In the genomic region with DNA sequence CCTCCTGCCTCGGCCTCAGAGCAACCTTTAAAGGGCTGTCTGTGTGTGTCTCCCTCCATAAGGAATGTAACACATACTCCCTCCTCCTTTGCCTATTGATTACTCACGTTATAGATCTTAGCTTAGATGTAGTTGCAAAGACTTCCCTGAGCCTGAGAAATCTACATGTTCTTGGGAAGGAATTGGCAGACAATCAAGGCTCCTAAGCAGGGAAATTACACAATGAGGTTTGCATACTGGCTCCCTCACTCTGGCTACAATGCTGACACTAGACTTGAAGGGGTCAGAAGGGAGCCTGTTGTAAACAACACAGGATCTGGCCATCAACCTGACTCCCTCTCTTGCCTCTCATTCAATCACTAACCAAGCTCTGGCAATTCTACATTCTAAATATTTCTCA, we compare ENCODE assay signal across 34 cellular contexts. TPM values are rescaled to one million over a fixed set of nuclear protein-coding genes. Genes with fewer than 3 reads are reported as not detected.
A peak's percentile ranks its signal among the peaks of the same experiment; 100 is the strongest.
DNase-seq lines count a peak whose midpoint lies in the region; ATAC-seq, FAIRE-seq and TF ChIP-seq lines count a peak whose summit lies in the region.
"Had no signal": no experiment of that assay in that cellular context is flagged by ENCODE, and none has a peak within 500 bp of the region (broad histone marks: within the 10 kb centered on the region; RNA-seq: fewer than 3 reads in every experiment).

No MANE protein-coding gene starts in this region.

- no peak overlapping the region for H3K18ac ChIP-seq in H1 (ENCODE audit: extremely low read depth, low read length)

- POLR2A ChIA-PET in MCF 10A (lab: Yijun Ruan, JAX) (no interaction called here), H1 (lab: Charles Lee; ENCODE audit: partially characterized antibody) (interaction anchor here (1.3 kb wide), 1 partner anchor 11 kb away, joined by 4 read pairs; no protein-coding TSS in a partner anchor), WTC11 (lab: Charles Lee) (no interaction called here)

- H3K14ac ChIP-seq in H1 (ENCODE audit: insufficient read length) = no peak overlapping the region

- no peak overlapping the region for H3K27ac Mint-ChIP-seq in MCF 10A (ENCODE audit: low read depth, unreplicated experiment)
- no peak overlapping the region for H3K27ac Mint-ChIP-seq in WTC11
- H3K27ac Mint-ChIP-seq: activated CD8-positive, alpha-beta memory T cell treated with anti-CD3 and anti-CD28 coated beads, Interleukin-2, amount 10 ng/mL, durations not matched to agents 7 days and 5 days; activated naive CD8-positive, alpha-beta T cell treated with anti-CD3 and anti-CD28 coated beads, Interleukin-2, amount 50 U/mL, for 24 hours; CD4-positive, alpha-beta T cell; dendritic cell treated with granulocyte-macrophage colony-stimulating factor and Interleukin-4, amounts not matched to agents 40 ng/mL and 50 ng/mL, for 4 days; endodermal cell; natural killer cell treated with Interleukin-12 subunit alpha and Interleukin-12 subunit beta and Interleukin-15 and Interleukin-18, amount 100 ng/mL, for 72 hours; T-helper 17 cell had no signal

- no peaks in the 10 kb centered on the region for H3K79me1 ChIP-seq in H1 (ENCODE audit: low read depth, low read length)

- H3K36me3 ChIP-seq in mammary epithelial cell (ENCODE audit: insufficient read depth, low read length) (no peaks in the 10 kb centered on the region), H1 (ENCODE audit: control insufficient read depth in 2 of 4, insufficient read depth in 4 of 4, low read length in 3 of 4) (no peaks in the 10 kb centered on the region), brain microvascular endothelial cell (replicated peaks) (no peaks in the 10 kb centered on the region)

- TF ChIP-seq CTCF in MCF 10A (IDR thresholded peaks at IDR 0.05; ENCODE audit: unreplicated experiment) (no peak), mammary epithelial cell (conservative IDR thresholded peaks at IDR 0.05 in 1 of 2, IDR thresholded peaks at IDR 0.05 in 1 of 2; ENCODE audit: extremely low read depth in 1 of 2, insufficient read depth in 1 of 2, low read depth in 1 of 2, low read length in 2 of 2) (no peak), H1 (IDR thresholded peaks at IDR 0.05; ENCODE audit: control extremely low read depth in 1 of 3, insufficient read depth in 1 of 3, low read depth in 1 of 3, low read length in 3 of 3) (no peak), WTC11 (IDR thresholded peaks at IDR 0.05) (no peak), brain microvascular endothelial cell (IDR thresholded peaks at IDR 0.05; ENCODE audit: low read depth, low read length, missing control alignments) (no peak)

- in situ Hi-C loops in mammary epithelial cell (cut with MboI; ENCODE audit: low sequenced_read_pairs in 2 of 2) (no loop called here), brain microvascular endothelial cell (cut with HindIII; ENCODE audit: low pct_ligation_motif_present, low sequenced_read_pairs) (no loop called here)

- peak; percentile 20 for DNase-seq in MCF 10A (ENCODE audit: unreplicated experiment)
- DNase-seq in mammary epithelial cell = no peak
- DNase-seq in H1 (ENCODE audit: low read depth in 1 of 2, low spot score in 2 of 2) = no peak
- DNase-seq in left lobe of liver (ENCODE audit: low spot score) = no peak
- peak; percentile 24 for DNase-seq in stromal cell of bone marrow (ENCODE audit: low read depth)
- no peak for DNase-seq in WTC11 (ENCODE audit: low spot score)
- no peak for DNase-seq in NCI-H1417 treated with DMSO at 0.1 percent for 48 hours (lab: John Stamatoyannopoulos, UW)
- no peak for DNase-seq in brain microvascular endothelial cell
- DNase-seq: activated CD4-positive, alpha-beta T cell treated with anti-CD3 and anti-CD28 coated beads, Interleukin-2, amount 50 U/mL, for 4 hours; activated CD8-positive, alpha-beta memory T cell treated with anti-CD3 and anti-CD28 coated beads, Interleukin-2, amount 10 ng/mL, durations not matched to agents 7 days and 5 days; activated naive CD4-positive, alpha-beta T cell; activated naive CD8-positive, alpha-beta T cell treated with anti-CD3 and anti-CD28 coated beads, Interleukin-2, amount 50 U/mL, for 24 hours; activated T-cell treated with anti-CD3 and anti-CD28 coated beads, Interleukin-2, amount 50 U/mL, for 48 hours; AML-193; CD4-positive, alpha-beta T cell; endodermal cell; KBM-7; MM.1S; NCI-H1105 treated with DMSO at 0.1 percent for 48 hours; NCI-H2029; NCI-H526; NK-92 treated with Interleukin-12 subunit alpha and Interleukin-12 subunit beta, amount 100 ng/mL, for 24 hours; PC-9; Right ventricle myocardium superior; small intestine; stimulated activated naive CD4-positive, alpha-beta T cell treated with Interleukin-2 at 50 U/mL for 16 hours; T-helper 17 cell had no signal

- 18% methylated on average over 2 of the region's 2 CpGs for WGBS in mammary epithelial cell (ENCODE audit: low coverage, missing lambda C conversion rate)
- WGBS in H1 (ENCODE audit: extremely low coverage in 1 of 2, insufficient coverage in 1 of 2, insufficient read length in 1 of 2, insufficient replicate concordance in 2 of 2, low coverage in 1 of 2, low lambda C conversion rate in 2 of 2, missing lambda C conversion rate in 1 of 2), 2 experiments = 82% methylated on average over 2 of the region's 2 CpGs; no CpG with 5 or more reads in 1 of the 2 experiments

- H3K27me3 ChIP-seq in mammary epithelial cell (ENCODE audit: insufficient read depth, low read length) (no peaks in the 10 kb centered on the region), H1 (replicated peaks in 1 of 4; ENCODE audit: control insufficient read depth in 3 of 4, extremely low read depth in 1 of 4, insufficient read depth in 3 of 4, low read length in 3 of 4) (no peaks in the 10 kb centered on the region), brain microvascular endothelial cell (replicated peaks) (no peaks in the 10 kb centered on the region)

- H3K9me3 Mint-ChIP-seq in MCF 10A (ENCODE audit: unreplicated experiment) = no peaks in the 10 kb centered on the region
- H3K9me3 Mint-ChIP-seq in WTC11 = no peaks in the 10 kb centered on the region
- H3K9me3 Mint-ChIP-seq: activated naive CD8-positive, alpha-beta T cell treated with anti-CD3 and anti-CD28 coated beads, Interleukin-2, amount 50 U/mL, for 24 hours; CD4-positive, alpha-beta T cell; central memory CD8-positive, alpha-beta T cell; dendritic cell treated with granulocyte-macrophage colony-stimulating factor and Interleukin-4, amounts not matched to agents 40 ng/mL and 50 ng/mL, for 4 days; endodermal cell; natural killer cell treated with Interleukin-12 subunit alpha and Interleukin-12 subunit beta and Interleukin-15 and Interleukin-18, amount 100 ng/mL, for 72 hours had no signal

- no peak for TF ChIP-seq POLR2A in H1 (IDR thresholded peaks at IDR 0.05; ENCODE audit: control extremely low read depth in 1 of 2, low read depth in 2 of 2, low read length in 2 of 2)

- H3K4me1 ChIP-seq in mammary epithelial cell (ENCODE audit: insufficient read depth, low read length) (no peaks in the 10 kb centered on the region), H1 (replicated peaks in 1 of 4; ENCODE audit: control insufficient read depth in 3 of 4, insufficient read depth in 4 of 4, low read length in 3 of 4) (no peaks in the 10 kb centered on the region; a peak in 1 of 7 replicates)

- H4K20me1 ChIP-seq in mammary epithelial cell (ENCODE audit: insufficient read depth, low read length) = no peaks in the 10 kb centered on the region
- no peaks in the 10 kb centered on the region for H4K20me1 ChIP-seq in H1 (replicated peaks in 1 of 2; ENCODE audit: control insufficient read depth in 1 of 2, insufficient read depth in 2 of 2, low read length in 2 of 2)

- no peak overlapping the region for H3K56ac ChIP-seq in H1 (replicated peaks; ENCODE audit: insufficient read length, low read depth, low read length)

- intact Hi-C loops in MCF 10A (cut with micrococcal nuclease) = no loop called here
- intact Hi-C loops in mammary epithelial cell (cut with micrococcal nuclease) = no loop called here

- H3K4me3 ChIP-seq in mammary epithelial cell (replicated peaks in 1 of 3; ENCODE audit: insufficient read depth in 1 of 3, low read depth in 2 of 3, low read length in 3 of 3) = no peak overlapping the region
- H3K4me3 ChIP-seq in H1 (ENCODE audit: extremely low read depth in 1 of 4, insufficient read depth in 2 of 4, low read depth in 3 of 4, low read length in 4 of 4) = no peak overlapping the region
- H3K4me3 ChIP-seq in brain microvascular endothelial cell (ENCODE audit: low read depth, low read length) = no peak overlapping the region
- H3K4me3 ChIP-seq: PC-9 had no signal

- no peak overlapping the region for H3K4ac ChIP-seq in H1 (replicated peaks; ENCODE audit: insufficient read length, low read depth, low read length)

- no peak for FAIRE-seq in H1 (lab: Jason Lieb, UNC)
- FAIRE-seq: small intestine, TTC549 had no signal

- dilution Hi-C loops in mammary epithelial cell (cut with HindIII; ENCODE audit: low sequenced_read_pairs) = loop anchor here (5.0 kb wide), 1 partner anchor 37 kb away; no protein-coding TSS in a partner anchor

- H3K36me3 Mint-ChIP-seq in MCF 10A (ENCODE audit: insufficient read depth, unreplicated experiment) (no peaks in the 10 kb centered on the region), WTC11 (no peaks in the 10 kb centered on the region)
- H3K36me3 Mint-ChIP-seq: activated CD8-positive, alpha-beta memory T cell treated with anti-CD3 and anti-CD28 coated beads, Interleukin-2, amount 10 ng/mL, durations not matched to agents 7 days and 5 days; natural killer cell treated with Interleukin-12 subunit alpha and Interleukin-12 subunit beta and Interleukin-15 and Interleukin-18, amount 100 ng/mL, for 72 hours had no signal

- TF ChIP-seq RAD21 in H1 (IDR thresholded peaks at IDR 0.05 in 1 of 2, conservative IDR thresholded peaks at IDR 0.05 in 1 of 2; ENCODE audit: low read depth in 2 of 2, low read length in 2 of 2) = no peak

- H2BK15ac ChIP-seq in H1 (ENCODE audit: low read length) = no peak overlapping the region

- H3K9me3 ChIP-seq in mammary epithelial cell (replicated peaks; ENCODE audit: insufficient read depth, low read length) (no peaks in the 10 kb centered on the region), H1 (ENCODE audit: insufficient read depth in 2 of 2, low read depth in 1 of 2, low read length in 1 of 2) (no peaks in the 10 kb centered on the region)

- no peak overlapping the region for H2BK5ac ChIP-seq in H1 (ENCODE audit: low read depth, low read length)

- H4K5ac ChIP-seq in H1 (ENCODE audit: insufficient read length, low read depth, low read length) = no peak overlapping the region

- no peak overlapping the region for H2BK12ac ChIP-seq in H1 (ENCODE audit: low read depth, low read length)

- H3K79me2 ChIP-seq in mammary epithelial cell (ENCODE audit: insufficient read depth, low read length) (no peaks in the 10 kb centered on the region), H1 (ENCODE audit: control insufficient read depth in 1 of 2, insufficient read depth in 2 of 2, low read length in 2 of 2) (no peaks in the 10 kb centered on the region)

- H3K4me1 Mint-ChIP-seq in MCF 10A (ENCODE audit: insufficient read depth, unreplicated experiment) = no peaks in the 10 kb centered on the region
- peaks cover 11% of the 10 kb centered on the region for H3K4me1 Mint-ChIP-seq in WTC11
- H3K4me1 Mint-ChIP-seq: activated CD8-positive, alpha-beta memory T cell treated with anti-CD3 and anti-CD28 coated beads, Interleukin-2, amount 10 ng/mL, durations not matched to agents 7 days and 5 days; activated naive CD8-positive, alpha-beta T cell treated with anti-CD3 and anti-CD28 coated beads, Interleukin-2, amount 50 U/mL, for 24 hours; central memory CD8-positive, alpha-beta T cell had no signal

- no peaks in the 10 kb centered on the region for H3K23me2 ChIP-seq in H1 (ENCODE audit: low read depth, low read length)

- H2BK120ac ChIP-seq in H1 (replicated peaks; ENCODE audit: low read depth, low read length) = no peak overlapping the region

- H3K27me3 Mint-ChIP-seq in MCF 10A (ENCODE audit: insufficient read depth, unreplicated experiment) (no peaks in the 10 kb centered on the region), WTC11 (ENCODE audit: low read depth) (no peaks in the 10 kb centered on the region)
- H3K27me3 Mint-ChIP-seq: CD4-positive, alpha-beta T cell; central memory CD8-positive, alpha-beta T cell had no signal

- BruUV-seq in MCF 10A (replicated peaks; lab: Mats Ljungman, UMichigan) = no TSS peak
- no TSS peak for BruUV-seq in mammary epithelial cell (replicated peaks; lab: Mats Ljungman, UMichigan)

- H3K27ac ChIP-seq in mammary epithelial cell (ENCODE audit: insufficient read depth, low read depth, low read length) (no peak overlapping the region), H1 (ENCODE audit: low read depth, low read length) (no peak overlapping the region), brain microvascular endothelial cell (no peak overlapping the region)
- H3K27ac ChIP-seq: 22Rv1, PC-9 had no signal

- H3K4me3 Mint-ChIP-seq in MCF 10A (ENCODE audit: unreplicated experiment) (no peak overlapping the region), WTC11 (no peak overlapping the region)
- H3K4me3 Mint-ChIP-seq: activated CD8-positive, alpha-beta memory T cell treated with anti-CD3 and anti-CD28 coated beads, Interleukin-2, amount 10 ng/mL, durations not matched to agents 7 days and 5 days; activated naive CD8-positive, alpha-beta T cell treated with anti-CD3 and anti-CD28 coated beads, Interleukin-2, amount 50 U/mL, for 24 hours; CD4-positive, alpha-beta T cell; central memory CD8-positive, alpha-beta T cell; dendritic cell treated with granulocyte-macrophage colony-stimulating factor and Interleukin-4, amounts not matched to agents 40 ng/mL and 50 ng/mL, for 4 days; endodermal cell; natural killer cell treated with Interleukin-12 subunit alpha and Interleukin-12 subunit beta and Interleukin-15 and Interleukin-18, amount 100 ng/mL, for 72 hours; T-helper 17 cell had no signal

- CTCF ChIA-PET in MCF 10A (lab: Yijun Ruan, JAX) = interaction anchor here (0.8 to 1.2 kb wide), 2 partner anchors 12 to 33 kb away, joined by 3 to 4 read pairs; no protein-coding TSS in a partner anchor
- CTCF ChIA-PET in mammary epithelial cell (lab: Charles Lee; ENCODE audit: low non-redundant PET) = no interaction called here
- CTCF ChIA-PET in H1 (lab: Charles Lee; ENCODE audit: partially characterized antibody) = interaction anchor here (1.2 to 2.1 kb wide), 5 partner anchors 28 to 204 kb away, joined by 4 to 9 read pairs (median 5); a partner anchor contains a TSS
- CTCF ChIA-PET in WTC11 (lab: Charles Lee) = interaction anchor here (1.0 to 1.2 kb wide), 2 partner anchors 127 to 783 kb away, joined by 3 read pairs; a partner anchor contains a TSS

- H2AFZ ChIP-seq in mammary epithelial cell (ENCODE audit: low read depth, low read length) = no peak overlapping the region
- H2AFZ ChIP-seq in H1 (ENCODE audit: low read length) = 0 out of 2 replicates have a peak overlapping the region, but pooled peaks have one; percentile 40
- H2AFZ ChIP-seq: PC-9 had no signal

- no peak overlapping the region for H3K9ac ChIP-seq in mammary epithelial cell (ENCODE audit: insufficient read depth, low read length)
- H3K9ac ChIP-seq in H1 (replicated peaks in 1 of 4; ENCODE audit: extremely low read depth in 1 of 4, low read depth in 3 of 4, low read length in 3 of 4) = no peak overlapping the region

- no peak overlapping the region for H3K23ac ChIP-seq in H1 (ENCODE audit: insufficient read length)

- H2AK5ac ChIP-seq in H1 (ENCODE audit: low read depth, low read length) = no peak overlapping the region

- H4K8ac ChIP-seq in H1 (ENCODE audit: extremely low read depth, insufficient read depth, low read length) = no peak overlapping the region

- no peak overlapping the region for H2BK20ac ChIP-seq in H1 (ENCODE audit: low read length)

- no peak overlapping the region for H4K91ac ChIP-seq in H1 (replicated peaks; ENCODE audit: insufficient read length, low read length)

- ATAC-seq in left lobe of liver (peak; percentile 26), WTC11 (no peak)
- ATAC-seq: activated CD8-positive, alpha-beta memory T cell treated with anti-CD3 and anti-CD28 coated beads, Interleukin-2, amount 10 ng/mL, durations not matched to agents 7 days and 5 days; activated naive CD8-positive, alpha-beta T cell treated with anti-CD3 and anti-CD28 coated beads, Interleukin-2, amount 50 U/mL, for 24 hours; natural killer cell treated with Interleukin-12 subunit alpha and Interleukin-12 subunit beta and Interleukin-15 and Interleukin-18, amount 100 ng/mL, for 72 hours; T-helper 17 cell had no signal

- TF ChIP-seq EP300 in H1 (IDR thresholded peaks at IDR 0.05; ENCODE audit: borderline replicate concordance in 1 of 2, low read depth in 2 of 2, low read length in 2 of 2) = no peak

- H3K4me2 ChIP-seq in mammary epithelial cell (ENCODE audit: insufficient read depth, low read depth, low read length) (no peak overlapping the region), H1 (ENCODE audit: insufficient read depth in 1 of 2, low read depth in 2 of 2, low read length in 2 of 2) (no peak overlapping the region)
- H3K4me2 ChIP-seq: PC-9 had no signal

RNA-seq across cellular contexts. Expression of a gene that starts 5.2 kb away (rescaled TPM):
- total RNA-seq in MCF 10A (2022) (not detected in 2 replicates), mammary epithelial cell (under 1 TPM in 1 of 2 donors, not detected in 1; 0.17 TPM), left lobe of liver (2.2 TPM), WTC11 (2021) (0.16 to 0.18 TPM in 2 of 3 replicates, not detected in the other)
- polyA plus RNA-seq in mammary epithelial cell (not detected), H1 (2011; rRNA removed) (0.03 TPM in 1 of 2 replicates, not detected in the other)
- polyA minus RNA-seq in mammary epithelial cell = not detected
- total RNA-seq in H1 (2021; fragmentation: NEBNext Ultra II Directional; extraction: Animal tissue kit (Norgen Biotek cat#: 25700)) = 0.24 TPM in 1 of 2 replicates, not detected in the other
- not detected for polyA plus RNA-seq in H1 (2011; cell fraction: cytosol; rRNA removed)
- not detected for polyA plus RNA-seq in H1 (2011; cell fraction: nucleus; rRNA removed)
- polyA plus RNA-seq in H1 (2012, experiment 1 of 2) = 0.11 to 0.28 TPM (median 0.19 TPM) in 4 replicates
- not detected for polyA plus RNA-seq in H1 (2012, experiment 2 of 2)
- polyA plus RNA-seq in H1 (2013, experiment 1 of 2) = 0.08 TPM
- polyA plus RNA-seq in H1 (2013, experiment 2 of 2) = 0.07 TPM
- polyA minus RNA-seq in H1 (2011; rRNA and poly(A)+ RNA removed) = 0.22 and 0.27 TPM in 2 replicates
- not detected for polyA minus RNA-seq in H1 (2011; cell fraction: cytosol; rRNA and poly(A)+ RNA removed)
- polyA minus RNA-seq in H1 (2011; cell fraction: nucleus; rRNA and poly(A)+ RNA removed) = 0.20 TPM
- total RNA-seq: activated CD8-positive, alpha-beta memory T cell treated with anti-CD3 and anti-CD28 coated beads, Interleukin-2, amount 10 ng/mL, durations not matched to agents 7 days and 5 days; CD4-positive, alpha-beta T cell; mononuclear cell; natural killer cell treated with Interleukin-12 subunit alpha and Interleukin-12 subunit beta and Interleukin-15 and Interleukin-18, amount 100 ng/mL, for 72 hours; PC-9; pulmonary artery endothelial cell; T-helper 17 cell had no signal

RNA-seq across cellular contexts. Expression of a gene that starts 33.7 kb away (rescaled TPM):
- total RNA-seq in MCF 10A (2022) (3.5 and 4.3 TPM in 2 replicates), mammary epithelial cell (1 to 10 TPM; 8.3 to 8.4 TPM), left lobe of liver (25.2 TPM), WTC11 (2021) (12.5 to 21.4 TPM (median 12.9 TPM) in 3 replicates)
- polyA plus RNA-seq in mammary epithelial cell (2.5 TPM), H1 (2011; rRNA removed) (5.5 and 6.3 TPM in 2 replicates)
- polyA minus RNA-seq in mammary epithelial cell = 47.1 TPM
- 9.8 and 11.7 TPM in 2 replicates for total RNA-seq in H1 (2021; fragmentation: NEBNext Ultra II Directional; extraction: Animal tissue kit (Norgen Biotek cat#: 25700))
- 7.6 TPM for polyA plus RNA-seq in H1 (2011; cell fraction: cytosol; rRNA removed)
- 19.1 TPM for polyA plus RNA-seq in H1 (2011; cell fraction: nucleus; rRNA removed)
- 6.8 to 11.5 TPM (median 8.5 TPM) in 4 replicates for polyA plus RNA-seq in H1 (2012, experiment 1 of 2)
- polyA plus RNA-seq in H1 (2012, experiment 2 of 2) = 1.0 TPM
- polyA plus RNA-seq in H1 (2013, experiment 1 of 2) = 7.7 TPM
- polyA plus RNA-seq in H1 (2013, experiment 2 of 2) = 6.1 TPM
- polyA minus RNA-seq in H1 (2011; rRNA and poly(A)+ RNA removed) = 25.4 and 30.6 TPM in 2 replicates
- polyA minus RNA-seq in H1 (2011; cell fraction: cytosol; rRNA and poly(A)+ RNA removed) = 6.1 TPM
- 25.8 TPM for polyA minus RNA-seq in H1 (2011; cell fraction: nucleus; rRNA and poly(A)+ RNA removed)

Comparison
In these comparisons a context has a peak if more than half of its experiments do, and no peak if none do; other contexts are left out.
1. DNase-seq: peak in MCF 10A (single experiment) and stromal cell of bone marrow (single experiment); none in mammary epithelial cell (single experiment), H1 (0 of 2), left lobe of liver (single experiment), WTC11 (single experiment), NCI-H1417 treated with DMSO at 0.1 percent for 48 hours (single experiment) and brain microvascular endothelial cell (single experiment).